22 cellular contexts compared by ENCODE assay signal in genomic region chr3:16908408-16908807, GRCh38. TPM values are rescaled to one million over a fixed set of nuclear protein-coding genes. Genes with fewer than 3 reads are reported as not detected.
DNase-seq lines count a peak whose midpoint lies in the region; ATAC-seq, FAIRE-seq and TF ChIP-seq lines count a peak whose summit lies in the region.
"Had no signal": no experiment of that assay in that cellular context is flagged by ENCODE, and none has a peak within 500 bp of the region (broad histone marks: within the 10 kb centered on the region; RNA-seq: fewer than 3 reads in every experiment).

No MANE protein-coding gene starts in this region.

- H3K36me3 Mint-ChIP-seq in stimulated activated naive CD8-positive, alpha-beta T cell treated with anti-CD3 and anti-CD28 coated beads, Interleukin-15, Interleukin-2, amounts not matched to agents 100 ng/mL and 50 ng/mL, for 24 hours (ENCODE audit: low read depth), result peaks cover 13% of the 10 kb centered on the region
- H3K36me3 Mint-ChIP-seq: stimulated activated effector memory CD8-positive, alpha-beta T cell treated with anti-CD3 and anti-CD28 coated beads, Interleukin-12 subunit alpha, Interleukin-12 subunit beta, amount 100 ng/mL, for 72 hours had no signal

- DNase-seq in stimulated activated naive CD8-positive, alpha-beta T cell treated with anti-CD3 and anti-CD28 coated beads, Interleukin-15, Interleukin-2, amounts not matched to agents 100 U/mL and 50 U/mL, for 24 hours, result no peak
- DNase-seq in NCI-H82 treated with DMSO at 0.1 percent for 48 hours (lab: John Stamatoyannopoulos, UW; ENCODE audit: unreplicated experiment) (peak; percentile 63), endothelial cell of umbilical vein (ENCODE audit: low read depth, low spot score) (no peak), iPS-NIHi7 (ENCODE audit: extremely low spot score) (no peak), SIG-M5 (lab: John Stamatoyannopoulos, UW) (no peak)
- no peak for DNase-seq in activated CD4-positive, CD25-positive, alpha-beta regulatory T cell treated with anti-CD3 and anti-CD28 coated beads, Interleukin-2, amount 50 U/mL, for 72 hours
- DNase-seq: activated CD4-positive, alpha-beta T cell treated with anti-CD3 and anti-CD28 coated beads, Interleukin-2, amount 50 U/mL, for 4 hours; DND-41; head of caudate nucleus; left colon; NCI-H1092 treated with DMSO at 0.1 percent for 48 hours; NCI-H2081 treated with DMSO at 0.1 percent for 48 hours; NCI-H446 treated with DMSO at 0.1 percent for 48 hours; stimulated activated CD4-positive, alpha-beta T cell treated with anti-CD3 and anti-CD28 coated beads, Interleukin-2, amount 100 ng/mL, for 24 hours had no signal

- H3K9me1 ChIP-seq in endothelial cell of umbilical vein (replicated peaks; ENCODE audit: control insufficient read depth, extremely low read depth, insufficient read depth, low read length), result no peaks in the 10 kb centered on the region

- no peaks in the 10 kb centered on the region for H3K9me3 ChIP-seq in endothelial cell of umbilical vein (replicated peaks; ENCODE audit: control insufficient read depth, insufficient read depth, low read length)

- no peak for ATAC-seq in stimulated activated naive CD8-positive, alpha-beta T cell treated with anti-CD3 and anti-CD28 coated beads, Interleukin-15, Interleukin-2, amounts not matched to agents 100 U/mL and 50 U/mL, for 24 hours
- ATAC-seq in HG02763 (IDR thresholded peaks at IDR 0.05; ENCODE audit: unreplicated experiment), result no peak
- ATAC-seq: left colon; stimulated activated effector memory CD8-positive, alpha-beta T cell treated with anti-CD3 and anti-CD28 coated beads, Interleukin-12 subunit alpha, Interleukin-12 subunit beta, amount 100 ng/mL, for 72 hours had no signal

- POLR2A ChIA-PET in endothelial cell of umbilical vein (lab: Charles Lee), result no interaction called here

- BruUV-seq in endothelial cell of umbilical vein (replicated peaks; lab: Mats Ljungman, UMichigan), result no TSS peak

- H3K4me1 Mint-ChIP-seq in stimulated activated naive CD8-positive, alpha-beta T cell treated with anti-CD3 and anti-CD28 coated beads, Interleukin-15, Interleukin-2, amounts not matched to agents 100 ng/mL and 50 ng/mL, for 24 hours (ENCODE audit: low read depth), result peaks cover 90% of the 10 kb centered on the region

- intact Hi-C loops in endothelial cell of umbilical vein (cut with micrococcal nuclease), result loop anchor here (1.0 kb wide), 1 partner anchor 9 kb away; no protein-coding TSS in a partner anchor

- H3K4me3 Mint-ChIP-seq in stimulated activated naive CD8-positive, alpha-beta T cell treated with anti-CD3 and anti-CD28 coated beads, Interleukin-15, Interleukin-2, amounts not matched to agents 100 ng/mL and 50 ng/mL, for 24 hours, result peak overlapping the region; percentile 20
- H3K4me3 Mint-ChIP-seq: stimulated activated effector memory CD8-positive, alpha-beta T cell treated with anti-CD3 and anti-CD28 coated beads, Interleukin-12 subunit alpha, Interleukin-12 subunit beta, amount 100 ng/mL, for 72 hours had no signal

- TF ChIP-seq POLR2A in endothelial cell of umbilical vein (IDR thresholded peaks at IDR 0.05; ENCODE audit: low read depth, low read length), result no peak

- peak overlapping the region; percentile 70 for H3K27ac Mint-ChIP-seq in stimulated activated naive CD8-positive, alpha-beta T cell treated with anti-CD3 and anti-CD28 coated beads, Interleukin-15, Interleukin-2, amounts not matched to agents 100 ng/mL and 50 ng/mL, for 24 hours
- H3K27ac Mint-ChIP-seq: stimulated activated effector memory CD8-positive, alpha-beta T cell treated with anti-CD3 and anti-CD28 coated beads, Interleukin-12 subunit alpha, Interleukin-12 subunit beta, amount 100 ng/mL, for 72 hours; T-helper 2 cell treated with Interferon-gamma antibody and Interleukin-4, amounts not matched to agents 5 μg/mL and 100 μg/mL, for 36 hours had no signal

- TF ChIP-seq CTCF in endothelial cell of umbilical vein (IDR thresholded peaks at IDR 0.05; ENCODE audit: extremely low read depth in 1 of 2, insufficient read depth in 1 of 2, low read depth in 1 of 2, low read length in 2 of 2), result no peak

- H3K9ac ChIP-seq in endothelial cell of umbilical vein (replicated peaks; ENCODE audit: extremely low read depth, insufficient read depth, low read length), result no peak overlapping the region

- peak overlapping the region; percentile 48 for H3K27ac ChIP-seq in endothelial cell of umbilical vein (ENCODE audit: insufficient read depth, low read depth, low read length)
- H3K27ac ChIP-seq: SK-N-MC, skin epidermis, VCaP had no signal

- dilution Hi-C loops in endothelial cell of umbilical vein (cut with MboI; ENCODE audit: extremely low pct_ligation_motif_present, low sequenced_read_pairs), result no loop called here

- peaks cover 7% of the 10 kb centered on the region for H3K79me2 ChIP-seq in endothelial cell of umbilical vein (ENCODE audit: control insufficient read depth, insufficient read depth, low read length)

- H4K20me1 ChIP-seq in endothelial cell of umbilical vein (replicated peaks; ENCODE audit: control insufficient read depth, extremely low read depth, insufficient read depth, low read length), result peaks cover 3% of the 10 kb centered on the region

- no peaks in the 10 kb centered on the region for H3K9me3 Mint-ChIP-seq in stimulated activated naive CD8-positive, alpha-beta T cell treated with anti-CD3 and anti-CD28 coated beads, Interleukin-15, Interleukin-2, amounts not matched to agents 100 ng/mL and 50 ng/mL, for 24 hours
- H3K9me3 Mint-ChIP-seq: stimulated activated effector memory CD8-positive, alpha-beta T cell treated with anti-CD3 and anti-CD28 coated beads, Interleukin-12 subunit alpha, Interleukin-12 subunit beta, amount 100 ng/mL, for 72 hours; T-helper 2 cell treated with Interferon-gamma antibody and Interleukin-4, amounts not matched to agents 5 μg/mL and 100 μg/mL, for 36 hours had no signal

- CTCF ChIA-PET in endothelial cell of umbilical vein (lab: Charles Lee), result interaction anchor here (1.1 to 4.2 kb wide), 7 partner anchors 14 to 215 kb away, joined by 3 to 33 read pairs (median 5); partner anchors contain the start of gene PLCL2

- H3K27me3 Mint-ChIP-seq in stimulated activated naive CD8-positive, alpha-beta T cell treated with anti-CD3 and anti-CD28 coated beads, Interleukin-15, Interleukin-2, amounts not matched to agents 100 ng/mL and 50 ng/mL, for 24 hours, result no peaks in the 10 kb centered on the region

- no peak for FAIRE-seq in endothelial cell of umbilical vein (lab: Jason Lieb, UNC)

- H3K27me3 ChIP-seq in endothelial cell of umbilical vein (ENCODE audit: control insufficient read depth in 2 of 2, insufficient read depth in 2 of 2, low read length in 2 of 2), result no peaks in the 10 kb centered on the region

- peaks cover 34% of the 10 kb centered on the region for H3K4me1 ChIP-seq in endothelial cell of umbilical vein (ENCODE audit: control insufficient read depth, extremely low read depth, insufficient read depth, low read length)

- peak overlapping the region in 1 of 3 experiments; percentile 14 for H3K4me3 ChIP-seq in endothelial cell of umbilical vein (replicated peaks in 1 of 3; ENCODE audit: insufficient read depth in 1 of 3, low read depth in 1 of 3, low read length in 3 of 3)
- H3K4me3 ChIP-seq: SK-N-MC, skin epidermis had no signal

- H3K36me3 ChIP-seq in endothelial cell of umbilical vein (ENCODE audit: control insufficient read depth in 2 of 2, extremely low read depth in 1 of 2, insufficient read depth in 2 of 2, low read length in 2 of 2), result no peaks in the 10 kb centered on the region

- no peak overlapping the region for H2AFZ ChIP-seq in endothelial cell of umbilical vein (ENCODE audit: low read depth, low read length)

- peak overlapping the region; percentile 89 for H3K4me2 ChIP-seq in endothelial cell of umbilical vein (ENCODE audit: insufficient read depth, low read length)

TF ChIP-seq in endothelial cell of umbilical vein, 7 proteins besides CTCF, POLR2A, EP300 and RAD21:
- TF ChIP-seq FOS (IDR thresholded peaks at IDR 0.05; ENCODE audit: borderline replicate concordance, insufficient read depth, low read length) (no peak), JUN (IDR thresholded peaks at IDR 0.05; ENCODE audit: borderline replicate concordance, insufficient read depth, insufficient read length, low read depth) (no peak), EZH2 (IDR thresholded peaks at IDR 0.05; ENCODE audit: borderline replicate concordance, low read depth, low read length, severe bottlenecking) (no peak), POLR2AphosphoS5 (IDR thresholded peaks at IDR 0.05; ENCODE audit: insufficient read depth, low read depth, low read length) (no peak), GATA2 (IDR thresholded peaks at IDR 0.05; ENCODE audit: insufficient read depth, insufficient read length, low read depth, low read length) (no peak), MYC (IDR thresholded peaks at IDR 0.05; ENCODE audit: low read depth, low read length) (no peak), MAX (IDR thresholded peaks at IDR 0.05; ENCODE audit: insufficient read depth, insufficient read length) (no peak)
TF ChIP-seq in endothelial cell of umbilical vein: peak in this region for 0.

RNA-seq across cellular contexts. Expression of gene PLCL2, which starts 23.7 kb away (rescaled TPM):
- 9.6 and 10.7 TPM in 2 replicates for total RNA-seq in endothelial cell of umbilical vein
- 1.5 and 2.3 TPM in 2 replicates for polyA plus RNA-seq in endothelial cell of umbilical vein
- 3.6 and 3.8 TPM in 2 replicates for polyA plus RNA-seq in endothelial cell of umbilical vein (2011; cell fraction: cytosol; rRNA removed)
- polyA plus RNA-seq in endothelial cell of umbilical vein (2011; cell fraction: nucleus; rRNA removed), result 5.1 and 6.0 TPM in 2 replicates
- polyA plus RNA-seq in endothelial cell of umbilical vein (2012), result 4.0 and 7.6 TPM in 2 replicates
- polyA minus RNA-seq in endothelial cell of umbilical vein, result 8.6 and 9.4 TPM in 2 replicates
- 2.7 TPM for polyA minus RNA-seq in endothelial cell of umbilical vein (2011; cell fraction: cytosol; rRNA and poly(A)+ RNA removed)
- polyA minus RNA-seq in endothelial cell of umbilical vein (2011; cell fraction: nucleus; rRNA and poly(A)+ RNA removed), result 19.2 and 26.5 TPM in 2 replicates
- total RNA-seq: LHCN-M2 had no signal
